ENCODE assay signal across 1 cellular context in genomic region chr1:230753586-230754251, GRCh38.
A peak's percentile ranks its signal among the peaks of the same experiment; 100 is the strongest.
TF ChIP-seq lines count a peak whose summit lies in the region.

No MANE protein-coding gene starts in this region.

TF ChIP-seq in HEK293, 187 proteins besides CTCF, POLR2A, EP300 and RAD21 (continued from another document and continues in another):
- no peak for TF ChIP-seq ZSCAN4 (tag by site-specific recombination; IDR thresholded peaks at IDR 0.05)
- no peak for TF ChIP-seq ZNF302 (tag by site-specific recombination; IDR thresholded peaks at IDR 0.05; ENCODE audit: low read depth)
- no peak for TF ChIP-seq REST (tag by site-specific recombination; IDR thresholded peaks at IDR 0.05)
- TF ChIP-seq ZNF114 (tag by site-specific recombination; IDR thresholded peaks at IDR 0.05): no peak
- TF ChIP-seq ZNF138 (tag by site-specific recombination; IDR thresholded peaks at IDR 0.05; ENCODE audit: borderline replicate concordance): no peak
- no peak for TF ChIP-seq ZBTB10 (tag by site-specific recombination; IDR thresholded peaks at IDR 0.05)
- peak; percentile 79 for TF ChIP-seq ZNF341 (tag by site-specific recombination; IDR thresholded peaks at IDR 0.05; ENCODE audit: low read depth)
- TF ChIP-seq ZNF560 (tag by site-specific recombination; IDR thresholded peaks at IDR 0.05; ENCODE audit: borderline replicate concordance): no peak
- TF ChIP-seq ZNF660 (tag by site-specific recombination; IDR thresholded peaks at IDR 0.05): no peak
- no peak for TF ChIP-seq ZNF362 (tag by site-specific recombination; IDR thresholded peaks at IDR 0.05)
- no peak for TF ChIP-seq ZNF311 (tag by site-specific recombination; IDR thresholded peaks at IDR 0.05; ENCODE audit: borderline replicate concordance)
- TF ChIP-seq IKZF3 (tag by site-specific recombination; IDR thresholded peaks at IDR 0.05): peak; percentile 50
- TF ChIP-seq ZBTB1 (tag by site-specific recombination; IDR thresholded peaks at IDR 0.05): no peak
- peak; percentile 52; the same call in 1 of the 2 replicates for TF ChIP-seq WT1 (tag by site-specific recombination; IDR thresholded peaks at IDR 0.05)
- no peak for TF ChIP-seq KLF8 (tag by site-specific recombination; IDR thresholded peaks at IDR 0.05)
- TF ChIP-seq TSHZ1 (tag by site-specific recombination; IDR thresholded peaks at IDR 0.05; ENCODE audit: borderline replicate concordance): no peak
- no peak for TF ChIP-seq RBAK (tag by site-specific recombination; IDR thresholded peaks at IDR 0.05)
- TF ChIP-seq ZNF514 (tag by site-specific recombination; IDR thresholded peaks at IDR 0.05): no peak
- TF ChIP-seq SP3 (tag by site-specific recombination; IDR thresholded peaks at IDR 0.05): peak; percentile 43
- no peak for TF ChIP-seq ZNF580 (tag by site-specific recombination; IDR thresholded peaks at IDR 0.05)
- TF ChIP-seq HOXC10 (CRISPR knock-in tag; IDR thresholded peaks at IDR 0.05): no peak
- TF ChIP-seq ZXDB (tag by site-specific recombination; IDR thresholded peaks at IDR 0.05): no peak
- no peak for TF ChIP-seq ZNF266 (tag by site-specific recombination; IDR thresholded peaks at IDR 0.05; ENCODE audit: low read depth)
- peak; percentile 43; the same call in 1 of the 2 replicates for TF ChIP-seq ZFHX2 (tag by site-specific recombination; conservative IDR thresholded peaks at IDR 0.05)
- TF ChIP-seq ZNF148 (tag by site-specific recombination; IDR thresholded peaks at IDR 0.05; ENCODE audit: borderline replicate concordance): no peak
- TF ChIP-seq ZNF747 (tag by site-specific recombination; IDR thresholded peaks at IDR 0.05): no peak
- no peak for TF ChIP-seq ZNF549 (tag by site-specific recombination; IDR thresholded peaks at IDR 0.05)
- peak; percentile 34; the same call in 1 of the 2 replicates for TF ChIP-seq GLIS2 (tag by site-specific recombination; IDR thresholded peaks at IDR 0.05)
- 0 out of 2 replicates have a peak, but pooled peaks have one; percentile 22 for TF ChIP-seq KLF17 (tag by site-specific recombination; IDR thresholded peaks at IDR 0.05)
- no peak for TF ChIP-seq ZNF280C (tag by site-specific recombination; IDR thresholded peaks at IDR 0.05)
- TF ChIP-seq ZNF707 (tag by site-specific recombination; IDR thresholded peaks at IDR 0.05): no peak
- TF ChIP-seq ZNF292 (tag by site-specific recombination; IDR thresholded peaks at IDR 0.05; ENCODE audit: borderline replicate concordance, low read depth): no peak
- TF ChIP-seq ZNF701 (tag by site-specific recombination; IDR thresholded peaks at IDR 0.05): no peak
- no peak for TF ChIP-seq ZNF792 (tag by site-specific recombination; IDR thresholded peaks at IDR 0.05)
- TF ChIP-seq SCRT1 (tag by site-specific recombination; IDR thresholded peaks at IDR 0.05; ENCODE audit: borderline replicate concordance): no peak
- TF ChIP-seq EGR2 (tag by site-specific recombination; IDR thresholded peaks at IDR 0.05; ENCODE audit: low read depth): peak; percentile 48; the same call in 1 of the 2 replicates
- TF ChIP-seq ZNF473 (tag by site-specific recombination; IDR thresholded peaks at IDR 0.05): no peak
- TF ChIP-seq AEBP2 (tag by site-specific recombination; IDR thresholded peaks at IDR 0.05; ENCODE audit: borderline replicate concordance): no peak
- TF ChIP-seq OSR2 (tag by site-specific recombination; IDR thresholded peaks at IDR 0.05): no peak
